9 cellular contexts compared by ENCODE assay signal in genomic region chr15:25863067-25863967, GRCh38. TPM values are rescaled to one million over a fixed set of nuclear protein-coding genes. Genes with fewer than 3 reads are reported as not detected.
DNase-seq lines count a peak whose midpoint lies in the region; ATAC-seq and TF ChIP-seq lines count a peak whose summit lies in the region.
"Had no signal": no experiment of that assay in that cellular context is flagged by ENCODE, and none has a peak within 500 bp of the region (broad histone marks: within the 10 kb centered on the region; RNA-seq: fewer than 3 reads in every experiment).

TSS of gene ATP10A (minus strand) at chr15:25863327. CDS start at chr15:25863096, 231 bp downstream.

- H3K9me3 ChIP-seq in endodermal cell (ENCODE audit: control insufficient read depth, low read length) (no peaks in the 10 kb centered on the region), mucosa of stomach (ENCODE audit: control insufficient read depth, low read length) (no peaks in the 10 kb centered on the region), testis (no peaks in the 10 kb centered on the region)

- peak within 1 kb of the TSS; percentile 99 for H2AFZ ChIP-seq in GM23338

- H3K27ac Mint-ChIP-seq in GM23338 (no peak within 1 kb of the TSS), endodermal cell (no peak within 1 kb of the TSS)
- peak within 1 kb of the TSS; percentile 89 for H3K27ac Mint-ChIP-seq in activated CD4-positive, alpha-beta T cell treated with anti-CD3 and anti-CD28 coated beads, Interleukin-2, amount 10 ng/mL, durations not matched to agents 24 days and 14 days

- TF ChIP-seq CTCF in GM23338 (conservative IDR thresholded peaks at IDR 0.05; ENCODE audit: low read depth in 2 of 2), result no peak
- TF ChIP-seq CTCF in endodermal cell (conservative IDR thresholded peaks at IDR 0.05), result no peak
- no peak for TF ChIP-seq CTCF in testis (IDR thresholded peaks at IDR 0.05)

- H3K27me3 Mint-ChIP-seq in GM23338 (ENCODE audit: insufficient read depth, low read depth, poor library complexity), result peaks cover 49% of the 10 kb centered on the region
- H3K27me3 Mint-ChIP-seq in activated CD4-positive, alpha-beta T cell treated with anti-CD3 and anti-CD28 coated beads, Interleukin-2, amount 10 ng/mL, durations not matched to agents 24 days and 14 days, result peaks cover 4% of the 10 kb centered on the region
- peaks cover 69% of the 10 kb centered on the region for H3K27me3 Mint-ChIP-seq in endodermal cell (ENCODE audit: insufficient read depth)

- H3K27ac ChIP-seq in GM23338 (ENCODE audit: low read depth), result no peak within 1 kb of the TSS
- H3K27ac ChIP-seq in endodermal cell (ENCODE audit: low read depth, low read length), result no peak within 1 kb of the TSS
- peak within 1 kb of the TSS; percentile 71 to 80 for H3K27ac ChIP-seq in testis
- H3K27ac ChIP-seq: KMS-11 had no signal

- peak; percentile 77 for DNase-seq in GM23338 (ENCODE audit: low spot score)
- DNase-seq in activated CD4-positive, alpha-beta T cell treated with anti-CD3 and anti-CD28 coated beads, Interleukin-2, amount 10 ng/mL, durations not matched to agents 24 days and 14 days, result peak; percentile 93
- peak; percentile 77 for DNase-seq in endodermal cell
- DNase-seq in testis, result peak; percentile 40
- DNase-seq in SKM-1 (lab: John Stamatoyannopoulos, UW; ENCODE audit: unreplicated experiment), result no peak
- no peak for DNase-seq in NCI-H524 treated with DMSO at 0.1 percent for 48 hours (lab: John Stamatoyannopoulos, UW)

- H3K4me1 ChIP-seq in GM23338 (ENCODE audit: insufficient read depth) (peaks cover 10% of the 10 kb centered on the region), endodermal cell (ENCODE audit: control insufficient read depth, insufficient read depth, low read length) (no peaks in the 10 kb centered on the region), mucosa of stomach (ENCODE audit: control insufficient read depth, insufficient read depth, low read length) (peaks cover 18% of the 10 kb centered on the region), testis (peaks cover 9% of the 10 kb centered on the region)

- intact Hi-C loops in activated CD4-positive, alpha-beta T cell treated with anti-CD3 and anti-CD28 coated beads, Interleukin-2, amount 10 ng/mL, durations not matched to agents 24 days and 14 days (cut with micrococcal nuclease), result loop anchor here (1.0 to 5.0 kb wide), 4 partner anchors 13 to 69 kb away; no protein-coding TSS in a partner anchor
- intact Hi-C loops in testis (cut with DNase I; ENCODE audit: low total_unique reads), result no loop called here

- H3K4me1 Mint-ChIP-seq in GM23338 (peaks cover 13% of the 10 kb centered on the region), endodermal cell (peaks cover 4% of the 10 kb centered on the region)
- H3K4me1 Mint-ChIP-seq in activated CD4-positive, alpha-beta T cell treated with anti-CD3 and anti-CD28 coated beads, Interleukin-2, amount 10 ng/mL, durations not matched to agents 24 days and 14 days, result peaks cover 39% of the 10 kb centered on the region

- H3F3A ChIP-seq in GM23338 (replicated peaks; ENCODE audit: low read depth), result 0 out of 2 replicates have a peak, but pooled peaks cover 5% of the 10 kb centered on the region

- H3K27me3 ChIP-seq in GM23338 (ENCODE audit: insufficient read depth) (peaks cover 47% of the 10 kb centered on the region), endodermal cell (ENCODE audit: control insufficient read depth, insufficient read depth, low read length, poor library complexity, severe bottlenecking) (peaks cover 65% of the 10 kb centered on the region), mucosa of stomach (ENCODE audit: control insufficient read depth, insufficient read depth, low read length) (peaks cover 14% of the 10 kb centered on the region), testis (no peaks in the 10 kb centered on the region)

- 2 to 5% methylated on average over 24 to 93 of the region's 93 CpGs for WGBS in endodermal cell (ENCODE audit: insufficient coverage in 1 of 2, insufficient read length in 1 of 2), 2 experiments
- WGBS in testis, 2 donors, result 1 to 5% methylated on average over 14 to 74 of the region's 93 CpGs

- H3K36me3 ChIP-seq in GM23338 (ENCODE audit: insufficient read depth), result no peaks in the 10 kb centered on the region
- H3K36me3 ChIP-seq in endodermal cell (ENCODE audit: control insufficient read depth, insufficient read depth, low read length), result no peaks in the 10 kb centered on the region
- H3K36me3 ChIP-seq in mucosa of stomach (ENCODE audit: control insufficient read depth, insufficient read depth, low read length), result no peaks in the 10 kb centered on the region
- H3K36me3 ChIP-seq in testis (ENCODE audit: low read depth, missing control alignments), result no peaks in the 10 kb centered on the region

- H3K4me3 ChIP-seq in GM23338, result peak within 1 kb of the TSS; percentile 72
- peak within 1 kb of the TSS; percentile 69 for H3K4me3 ChIP-seq in endodermal cell (ENCODE audit: low read length)
- no peak within 1 kb of the TSS for H3K4me3 ChIP-seq in mucosa of stomach (ENCODE audit: low read length)
- H3K4me3 ChIP-seq in testis, result peak within 1 kb of the TSS; percentile 70 to 74

- H3K9ac ChIP-seq in endodermal cell (ENCODE audit: extremely low read depth, low read length, poor library complexity, severe bottlenecking) (no peak within 1 kb of the TSS), mucosa of stomach (ENCODE audit: low read length) (peak within 1 kb of the TSS; percentile 69)
- H3K9ac ChIP-seq: KMS-11 had no signal

- TF ChIP-seq POLR2A in testis (IDR thresholded peaks at IDR 0.05), result no peak

- H3K4me3 Mint-ChIP-seq in GM23338, result peak within 1 kb of the TSS; percentile 83
- H3K4me3 Mint-ChIP-seq in activated CD4-positive, alpha-beta T cell treated with anti-CD3 and anti-CD28 coated beads, Interleukin-2, amount 10 ng/mL, durations not matched to agents 24 days and 14 days, result peak within 1 kb of the TSS; percentile 97
- peak within 1 kb of the TSS; percentile 59 for H3K4me3 Mint-ChIP-seq in endodermal cell

- no peaks in the 10 kb centered on the region for H3K79me2 ChIP-seq in GM23338 (replicated peaks; ENCODE audit: insufficient read depth)

- H3K9me3 Mint-ChIP-seq in GM23338 (no peaks in the 10 kb centered on the region), endodermal cell (no peaks in the 10 kb centered on the region)
- no peaks in the 10 kb centered on the region for H3K9me3 Mint-ChIP-seq in activated CD4-positive, alpha-beta T cell treated with anti-CD3 and anti-CD28 coated beads, Interleukin-2, amount 10 ng/mL, durations not matched to agents 24 days and 14 days

- H4K20me1 ChIP-seq in GM23338 (replicated peaks; ENCODE audit: insufficient read depth), result no peaks in the 10 kb centered on the region

- H3K36me3 Mint-ChIP-seq in GM23338 (ENCODE audit: low read depth), result no peaks in the 10 kb centered on the region; the same call in 2 of the 3 replicates
- peaks cover 26% of the 10 kb centered on the region for H3K36me3 Mint-ChIP-seq in activated CD4-positive, alpha-beta T cell treated with anti-CD3 and anti-CD28 coated beads, Interleukin-2, amount 10 ng/mL, durations not matched to agents 24 days and 14 days (ENCODE audit: low read depth)
- no peaks in the 10 kb centered on the region for H3K36me3 Mint-ChIP-seq in endodermal cell (ENCODE audit: low read depth)

- peak within 1 kb of the TSS; percentile 92 for H3K4me2 ChIP-seq in GM23338
- H3K4me2 ChIP-seq: KMS-11 had no signal

- H3K9me2 ChIP-seq in GM23338 (ENCODE audit: insufficient read depth), result no peaks in the 10 kb centered on the region

- ATAC-seq in GM23338 (peak; percentile 45), HG02938 (IDR thresholded peaks at IDR 0.05; ENCODE audit: unreplicated experiment) (no peak)

TF ChIP-seq in GM23338, 12 proteins besides CTCF, POLR2A, EP300 and RAD21:
- TF ChIP-seq EZH2 (IDR thresholded peaks at IDR 0.05; ENCODE audit: low read depth, unreplicated experiment) (peak; percentile 59), CREB1 (CRISPR knock-in tag; IDR thresholded peaks at IDR 0.05; ENCODE audit: low read depth) (no peak)

RNA-seq across cellular contexts. Expression of gene ATP10A, which starts in this region (rescaled TPM):
- total RNA-seq in GM23338 (2014; rRNA removed; shearing (Covaris generic)), result 0.97 and 5.6 TPM in 2 replicates
- polyA plus RNA-seq in GM23338 (2016; fragmentation: Nextera tagmentation; extraction: Ambion mirVana) (0.36 and 0.66 TPM in 2 replicates), testis (ENCODE audit: insufficient read depth, low read depth, low replicate concordance) (13.6 TPM)
- 42.7 and 48.0 TPM in 2 replicates for total RNA-seq in activated CD4-positive, alpha-beta T cell treated with anti-CD3 and anti-CD28 coated beads, Interleukin-2, amount 10 ng/mL, durations not matched to agents 24 days and 14 days
- total RNA-seq in endodermal cell (1 to 10 TPM in 1 of 2 donors, under 1 TPM in 1; 0.04 to 1.2 TPM), testis (10 to 100 TPM; 22.8 to 26.5 TPM)
- polyA plus RNA-seq in endodermal cell (2013, experiment 1 of 2), result 0.43 TPM
- 0.37 TPM for polyA plus RNA-seq in endodermal cell (2013, experiment 2 of 2)

Comparison
In these comparisons a context has a peak if more than half of its experiments do, and no peak if none do; other contexts are left out.
1. DNase-seq: peak in GM23338 (single experiment), activated CD4-positive, alpha-beta T cell treated with anti-CD3 and anti-CD28 coated beads, Interleukin-2, amount 10 ng/mL, durations not matched to agents 24 days and 14 days (single experiment), endodermal cell (single experiment) and testis (single experiment); none in SKM-1 (single experiment) and NCI-H524 treated with DMSO at 0.1 percent for 48 hours (single experiment).
2. H3K27ac ChIP-seq: peak in testis (2 of 2); none in GM23338 (single experiment) and endodermal cell (single experiment).
3. Peak in every context shown above with its lines, with median percentiles within 50 percentile points of each other: H3K4me3 Mint-ChIP-seq.